In genomic region chrX:10811093-10811492, GRCh38 we compare ENCODE assay signal across 22 cellular contexts.
"Had no signal": no experiment of that assay in that cellular context is flagged by ENCODE, and none has a peak within 500 bp of the region (broad histone marks: within the 10 kb centered on the region; RNA-seq: fewer than 3 reads in every experiment).

No MANE protein-coding gene starts in this region.

- DNase-seq: activated CD4-positive, alpha-beta memory T cell treated with anti-CD3 and anti-CD28 coated beads, Interleukin-2, amount 10 ng/mL, durations not matched to agents 7 days and 5 days; activated CD4-positive, alpha-beta T cell treated with anti-CD3 and anti-CD28 coated beads, Interleukin-2, amount 10 ng/mL, durations not matched to agents 24 days and 14 days; activated gamma-delta T cell; anterior cingulate cortex; caudate nucleus; dorsolateral prefrontal cortex; hippocampal formation; kidney glomerular epithelial cell; left ventricle myocardium inferior; mammary epithelial cell; natural killer cell; retina; sigmoid colon; stimulated activated CD4-positive, alpha-beta T cell treated with anti-CD3 and anti-CD28 coated beads, Interleukin-4, amount 100 ng/mL, for 1 hour; stimulated activated naive CD4-positive, alpha-beta T cell treated with Interleukin-2 at 50 U/mL for 16 hours had no signal

- H3K9me3 ChIP-seq: esophagus muscularis mucosa, left ventricle myocardium inferior, sigmoid colon had no signal

- H3K36me3 ChIP-seq: esophagus muscularis mucosa, left ventricle myocardium inferior, sigmoid colon had no signal

- H3K27me3 Mint-ChIP-seq: activated CD4-positive, alpha-beta memory T cell treated with anti-CD3 and anti-CD28 coated beads, Interleukin-2, amount 10 ng/mL, durations not matched to agents 7 days and 5 days; activated CD4-positive, alpha-beta T cell treated with anti-CD3 and anti-CD28 coated beads, Interleukin-2, amount 10 ng/mL, durations not matched to agents 24 days and 14 days; activated naive CD4-positive, alpha-beta T cell treated with anti-CD3 and anti-CD28 coated beads, Interleukin-2, amount 50 U/mL, for 24 hours; brain had no signal

- H3K4me3 ChIP-seq: dorsolateral prefrontal cortex, esophagus muscularis mucosa, left ventricle myocardium inferior, sigmoid colon, smooth muscle cell had no signal

- H3K36me3 Mint-ChIP-seq: activated naive CD4-positive, alpha-beta T cell treated with anti-CD3 and anti-CD28 coated beads, Interleukin-2, amount 50 U/mL, for 24 hours; brain; natural killer cell had no signal

- H3K27ac Mint-ChIP-seq: activated CD4-positive, alpha-beta memory T cell treated with anti-CD3 and anti-CD28 coated beads, Interleukin-2, amount 10 ng/mL, durations not matched to agents 7 days and 5 days; activated CD4-positive, alpha-beta T cell treated with anti-CD3 and anti-CD28 coated beads, Interleukin-2, amount 10 ng/mL, durations not matched to agents 24 days and 14 days; activated naive CD4-positive, alpha-beta T cell treated with anti-CD3 and anti-CD28 coated beads, Interleukin-2, amount 50 U/mL, for 24 hours; brain; mesothelial cell of epicardium; natural killer cell; T-helper 1 cell treated with Interleukin-12 subunit alpha and Interleukin-12 subunit beta and Interleukin-4 antibody, amounts not matched to agents 30 μg/mL and 1 μg/mL, for 36 hours had no signal

- H3K4me2 ChIP-seq: smooth muscle cell had no signal

- H3K4me1 Mint-ChIP-seq: activated CD4-positive, alpha-beta memory T cell treated with anti-CD3 and anti-CD28 coated beads, Interleukin-2, amount 10 ng/mL, durations not matched to agents 7 days and 5 days; activated CD4-positive, alpha-beta T cell treated with anti-CD3 and anti-CD28 coated beads, Interleukin-2, amount 10 ng/mL, durations not matched to agents 24 days and 14 days; activated naive CD4-positive, alpha-beta T cell treated with anti-CD3 and anti-CD28 coated beads, Interleukin-2, amount 50 U/mL, for 24 hours; brain; mesothelial cell of epicardium; natural killer cell had no signal

- H3K27me3 ChIP-seq: esophagus muscularis mucosa, sigmoid colon had no signal

- ATAC-seq: activated CD4-positive, CD25-positive, alpha-beta regulatory T cell treated with anti-CD3 and anti-CD28 coated beads, Interleukin-2, amount 50 U/mL, for 24 hours; natural killer cell had no signal

- H3K9me3 Mint-ChIP-seq: activated CD4-positive, alpha-beta memory T cell treated with anti-CD3 and anti-CD28 coated beads, Interleukin-2, amount 10 ng/mL, durations not matched to agents 7 days and 5 days; activated CD4-positive, alpha-beta T cell treated with anti-CD3 and anti-CD28 coated beads, Interleukin-2, amount 10 ng/mL, durations not matched to agents 24 days and 14 days; activated naive CD4-positive, alpha-beta T cell treated with anti-CD3 and anti-CD28 coated beads, Interleukin-2, amount 50 U/mL, for 24 hours; T-helper 1 cell treated with Interleukin-12 subunit alpha and Interleukin-12 subunit beta and Interleukin-4 antibody, amounts not matched to agents 30 μg/mL and 1 μg/mL, for 36 hours had no signal

- H3K27ac ChIP-seq: dorsolateral prefrontal cortex, esophagus muscularis mucosa, left ventricle myocardium inferior, sigmoid colon had no signal

- H3K4me1 ChIP-seq: esophagus muscularis mucosa, left ventricle myocardium inferior, sigmoid colon had no signal

- H3K4me3 Mint-ChIP-seq: activated CD4-positive, alpha-beta memory T cell treated with anti-CD3 and anti-CD28 coated beads, Interleukin-2, amount 10 ng/mL, durations not matched to agents 7 days and 5 days; activated CD4-positive, alpha-beta T cell treated with anti-CD3 and anti-CD28 coated beads, Interleukin-2, amount 10 ng/mL, durations not matched to agents 24 days and 14 days; activated naive CD4-positive, alpha-beta T cell treated with anti-CD3 and anti-CD28 coated beads, Interleukin-2, amount 50 U/mL, for 24 hours; brain; mesothelial cell of epicardium; natural killer cell; T-helper 1 cell treated with Interleukin-12 subunit alpha and Interleukin-12 subunit beta and Interleukin-4 antibody, amounts not matched to agents 30 μg/mL and 1 μg/mL, for 36 hours had no signal
